ENCODE assay signal across 1 cellular context in genomic region chr15:58015565-58015964, GRCh38.
TF ChIP-seq lines count a peak whose summit lies in the region.

No MANE protein-coding gene starts in this region.

TF ChIP-seq in K562, 482 proteins besides CTCF, POLR2A, EP300 and RAD21 (continued from another document):
- TF ChIP-seq FOSL1 (tag; conservative IDR thresholded peaks at IDR 0.05): 0 out of 2 replicates have a peak, but pooled peaks have one; percentile 17
- no peak for TF ChIP-seq SAP30 (IDR thresholded peaks at IDR 0.05; ENCODE audit: borderline replicate concordance, insufficient read depth, low read depth, low read length, poor library complexity, severe bottlenecking)
- TF ChIP-seq HDAC6 (IDR thresholded peaks at IDR 0.05; ENCODE audit: low read depth, low read length): no peak
